ENCODE assay signal across 9 cellular contexts in genomic region chr16:58495861-58496331, GRCh38. TPM values are rescaled to one million over a fixed set of nuclear protein-coding genes. Genes with fewer than 3 reads are reported as not detected.
A peak's percentile ranks its signal among the peaks of the same experiment; 100 is the strongest.
DNase-seq lines count a peak whose midpoint lies in the region; ATAC-seq and TF ChIP-seq lines count a peak whose summit lies in the region.
"Had no signal": no experiment of that assay in that cellular context is flagged by ENCODE, and none has a peak within 500 bp of the region (broad histone marks: within the 10 kb centered on the region; RNA-seq: fewer than 3 reads in every experiment).

No MANE protein-coding gene starts in this region.

- no peaks in the 10 kb centered on the region for H3K9me3 Mint-ChIP-seq in HFFc6

- peaks cover 22% of the 10 kb centered on the region for H3K4me1 Mint-ChIP-seq in HFFc6 (ENCODE audit: low read depth)

- H3K27me3 Mint-ChIP-seq in HFFc6 (ENCODE audit: insufficient read depth): peaks cover 12% of the 10 kb centered on the region

- no peak for DNase-seq in HFFc6
- peak in 39 of 58 donors; percentile 26 to 85 (median 65) for DNase-seq in anterior cingulate cortex (lab: John Stamatoyannopoulos, UW)
- peak in 1 of 3 donors; percentile 50 for DNase-seq in right cardiac atrium
- peak; percentile 37 for DNase-seq in spleen
- DNase-seq in NCI-H345 (lab: John Stamatoyannopoulos, UW): no peak
- DNase-seq in activated gamma-delta T cell (lab: John Stamatoyannopoulos, UW): no peak
- DNase-seq: activated CD8-positive, alpha-beta memory T cell treated with anti-CD3 and anti-CD28 coated beads for 24 hours; NCI-H2081 treated with DMSO at 0.1 percent for 48 hours had no signal

- H3K36me3 ChIP-seq in spleen: no peaks in the 10 kb centered on the region

- H3K36me3 Mint-ChIP-seq in HFFc6 (ENCODE audit: low read depth): no peaks in the 10 kb centered on the region

- H3K4me3 Mint-ChIP-seq in HFFc6: peak overlapping the region; percentile 77; the same call in 1 of the 2 replicates

- 72% methylated on average over 12 of the region's 12 CpGs for WGBS in right cardiac atrium
- 76 to 84% (median 78%) methylated on average over 12 of the region's 12 CpGs for WGBS in spleen, 5 donors

- TF ChIP-seq CTCF in HFFc6 (IDR thresholded peaks at IDR 0.05): no peak
- no peak for TF ChIP-seq CTCF in spleen (IDR thresholded peaks at IDR 0.05 in 8 of 11, conservative IDR thresholded peaks at IDR 0.05 in 3 of 11)

- no peak for TF ChIP-seq POLR2A in spleen (IDR thresholded peaks at IDR 0.05)

- ATAC-seq in right cardiac atrium: no peak
- no peak for ATAC-seq in GM21447 (IDR thresholded peaks at IDR 0.05; ENCODE audit: unreplicated experiment)

- intact Hi-C loops in right cardiac atrium (cut with DNase I) (no loop called here), spleen (cut with DNase I; ENCODE audit: low total_unique reads) (no loop called here)

- no peaks in the 10 kb centered on the region for H3K4me1 ChIP-seq in right cardiac atrium (ENCODE audit: control insufficient read depth, insufficient read depth, low read length)
- peaks cover 5 to 22% (median 12%) of the 10 kb centered on the region in 6 donors for H3K4me1 ChIP-seq in spleen

- no peaks in the 10 kb centered on the region for H3K9me3 ChIP-seq in right cardiac atrium (ENCODE audit: control insufficient read depth, low read length)
- no peaks in the 10 kb centered on the region for H3K9me3 ChIP-seq in spleen

- H3K4me3 ChIP-seq in right cardiac atrium (ENCODE audit: low read length) (no peak overlapping the region), spleen (no peak overlapping the region)

- H3K27ac ChIP-seq in right cardiac atrium (ENCODE audit: low read length) (peak overlapping the region; percentile 53), spleen (no peak overlapping the region)

- H3K27ac Mint-ChIP-seq in HFFc6: peak overlapping the region; percentile 96

- no peaks in the 10 kb centered on the region for H3K27me3 ChIP-seq in right cardiac atrium (ENCODE audit: control insufficient read depth, insufficient read depth)
- peaks cover under 1 to 20% (median 5%) of the 10 kb centered on the region in 7 donors for H3K27me3 ChIP-seq in spleen (replicated peaks in 1 of 7)

RNA-seq across cellular contexts. Expression of gene NDRG4, which starts 4.0 kb away (rescaled TPM):
- 1 to 10 TPM; 1.5 to 5.3 (median 3.6) TPM for total RNA-seq in HFFc6 (2021; fragmentation: NEBNext Ultra II Directional; extraction: Animal tissue kit (Norgen Biotek cat#: 25700))
- 100 to 1,000 TPM in 1 of 4 donors, 10 to 100 TPM in 3; 53.5 to 155 (median 97.3) TPM for total RNA-seq in right cardiac atrium
- 164 TPM for polyA plus RNA-seq in right cardiac atrium
- total RNA-seq in spleen: 100 to 1,000 TPM in 1 of 7 donors, 10 to 100 TPM in 6; 22.3 to 115 (median 70.2) TPM
- 10 to 100 TPM in 1 of 3 donors, 1 to 10 TPM in 2; 9.4 to 31.3 (median 9.6) TPM for polyA plus RNA-seq in spleen

RNA-seq across cellular contexts. Expression of gene SETD6, which starts 19.4 kb away (rescaled TPM):
- total RNA-seq in HFFc6 (2021; fragmentation: NEBNext Ultra II Directional; extraction: Animal tissue kit (Norgen Biotek cat#: 25700)): 1 to 10 TPM; 1.8 to 3.5 (median 2.9) TPM
- 10 to 100 TPM in 2 of 4 donors, 1 to 10 TPM in 2; 9.7 to 12.4 (median 11.1) TPM for total RNA-seq in right cardiac atrium
- 8.5 TPM for polyA plus RNA-seq in right cardiac atrium
- 10 to 100 TPM; 13.7 to 32.3 (median 18.2) TPM for total RNA-seq in spleen
- 10 to 100 TPM in 2 of 3 donors, 1 to 10 TPM in 1; 8.9 to 11.5 (median 10.7) TPM for polyA plus RNA-seq in spleen

Comparison
In these comparisons a context has a peak if more than half of its experiments do, and no peak if none do; other contexts are left out.
1. DNase-seq: peak in anterior cingulate cortex (39 of 58) and spleen (single experiment); none in HFFc6 (single experiment), NCI-H345 (single experiment) and activated gamma-delta T cell (single experiment).